1 cellular context compared by ENCODE assay signal in genomic region chr7:155514296-155514695, GRCh38.
A peak's percentile ranks its signal among the peaks of the same experiment; 100 is the strongest.
TF ChIP-seq lines count a peak whose summit lies in the region.

No MANE protein-coding gene starts in this region.

TF ChIP-seq in K562, 482 proteins besides CTCF, POLR2A, EP300 and RAD21:
- TF ChIP-seq MCM3 (IDR thresholded peaks at IDR 0.05) (no peak), CBX2 (IDR thresholded peaks at IDR 0.05; ENCODE audit: insufficient read depth, low read length, poor library complexity, severe bottlenecking) (peak; percentile 13)
TF ChIP-seq in K562: peak in this region for 1.
